In genomic region chr10:6737080-6737641, GRCh38 we compare ENCODE assay signal across 2 cellular contexts.
TF ChIP-seq lines count a peak whose summit lies in the region.

No MANE protein-coding gene starts in this region.

TF ChIP-seq in IMR-90, 13 proteins besides CTCF, POLR2A, EP300 and RAD21:
- peak; percentile 63 for TF ChIP-seq NFE2L2 (IDR thresholded peaks at IDR 0.05; ENCODE audit: low read depth, low read length)
- no peak for TF ChIP-seq SMC3 (IDR thresholded peaks at IDR 0.05; ENCODE audit: low read depth, low read length)

TF ChIP-seq in H1, 55 proteins besides CTCF, POLR2A, EP300 and RAD21:
- 0 out of 2 replicates have a peak, but pooled peaks have one; percentile 9 for TF ChIP-seq JUND (IDR thresholded peaks at IDR 0.05; ENCODE audit: low read length)
- TF ChIP-seq BACH1 (IDR thresholded peaks at IDR 0.05; ENCODE audit: low read length): peak; percentile 67
- TF ChIP-seq CEBPB (IDR thresholded peaks at IDR 0.05; ENCODE audit: low read depth, low read length): no peak
- TF ChIP-seq TEAD4 (IDR thresholded peaks at IDR 0.05; ENCODE audit: low read depth, low read length): 0 out of 2 replicates have a peak, but pooled peaks have one; percentile 25
- peak; percentile 32; the same call in 1 of the 2 replicates for TF ChIP-seq MAFK (IDR thresholded peaks at IDR 0.05; ENCODE audit: low read depth, low read length)
- TF ChIP-seq EGR1 (IDR thresholded peaks at IDR 0.05; ENCODE audit: borderline replicate concordance, low read depth, low read length): no peak
